In genomic region chr5:98529321-98529720, GRCh38 we compare ENCODE assay signal across 20 cellular contexts.
DNase-seq lines count a peak whose midpoint lies in the region; ATAC-seq, FAIRE-seq and TF ChIP-seq lines count a peak whose summit lies in the region.
"Had no signal": no experiment of that assay in that cellular context is flagged by ENCODE, and none has a peak within 500 bp of the region (broad histone marks: within the 10 kb centered on the region; RNA-seq: fewer than 3 reads in every experiment).

No MANE protein-coding gene starts in this region.

- H3K56ac ChIP-seq in H1 (replicated peaks; ENCODE audit: insufficient read length, low read depth, low read length): no peak overlapping the region

- H3K4me3 ChIP-seq in AG10803 (ENCODE audit: low read length) (no peak overlapping the region), H1 (ENCODE audit: extremely low read depth in 1 of 4, insufficient read depth in 2 of 4, low read depth in 3 of 4, low read length in 4 of 4) (no peak overlapping the region), gastroesophageal sphincter (no peak overlapping the region), neuronal stem cell (ENCODE audit: low read length in 2 of 2) (no peak overlapping the region)

- H3K9ac ChIP-seq in H1 (replicated peaks in 1 of 4; ENCODE audit: extremely low read depth in 1 of 4, low read depth in 3 of 4, low read length in 3 of 4): no peak overlapping the region
- no peak overlapping the region for H3K9ac ChIP-seq in neuronal stem cell (ENCODE audit: low read depth, low read length, poor library complexity)
- H3K9ac ChIP-seq: KMS-11 had no signal

- CTCF ChIA-PET in H1 (lab: Charles Lee; ENCODE audit: partially characterized antibody): no interaction called here

- H3K14ac ChIP-seq in H1 (ENCODE audit: insufficient read length) (no peak overlapping the region), neuronal stem cell (ENCODE audit: low read length) (no peak overlapping the region)

- TF ChIP-seq CTCF in AG10803 (conservative IDR thresholded peaks at IDR 0.05; ENCODE audit: low read length) (no peak), H1 (IDR thresholded peaks at IDR 0.05; ENCODE audit: control extremely low read depth in 1 of 3, insufficient read depth in 1 of 3, low read depth in 1 of 3, low read length in 3 of 3) (no peak), gastroesophageal sphincter (IDR thresholded peaks at IDR 0.05) (no peak)

- POLR2A ChIA-PET in H1 (lab: Charles Lee; ENCODE audit: partially characterized antibody): no interaction called here

- H2AK5ac ChIP-seq in H1 (ENCODE audit: low read depth, low read length): no peak overlapping the region
- H2AK5ac ChIP-seq in neuronal stem cell (ENCODE audit: low read depth, low read length): no peak overlapping the region

- no peaks in the 10 kb centered on the region for H3K27me3 ChIP-seq in H1 (replicated peaks in 1 of 4; ENCODE audit: control insufficient read depth in 3 of 4, extremely low read depth in 1 of 4, insufficient read depth in 3 of 4, low read length in 3 of 4)
- no peaks in the 10 kb centered on the region for H3K27me3 ChIP-seq in gastroesophageal sphincter
- H3K27me3 ChIP-seq in neuronal stem cell (ENCODE audit: control insufficient read depth in 3 of 3, insufficient read depth in 3 of 3, low read depth in 1 of 3, low read length in 3 of 3): no peaks in the 10 kb centered on the region

- no peaks in the 10 kb centered on the region for H4K20me1 ChIP-seq in H1 (replicated peaks in 1 of 2; ENCODE audit: control insufficient read depth in 1 of 2, insufficient read depth in 2 of 2, low read length in 2 of 2)

- no peak overlapping the region for H2BK20ac ChIP-seq in H1 (ENCODE audit: low read length)

- H2AFZ ChIP-seq in H1 (ENCODE audit: low read length) (peak overlapping the region; percentile 88; the same call in 1 of the 2 replicates), neuronal stem cell (ENCODE audit: low read length) (peak overlapping the region; percentile 63)

- H2BK15ac ChIP-seq in H1 (ENCODE audit: low read length) (no peak overlapping the region), neuronal stem cell (ENCODE audit: low read length) (no peak overlapping the region)

- no peaks in the 10 kb centered on the region for H3K23me2 ChIP-seq in H1 (ENCODE audit: low read depth, low read length)

- H3K36me3 ChIP-seq in H1 (ENCODE audit: control insufficient read depth in 2 of 4, insufficient read depth in 4 of 4, low read length in 3 of 4) (no peaks in the 10 kb centered on the region), gastroesophageal sphincter (no peaks in the 10 kb centered on the region), neuronal stem cell (replicated peaks in 1 of 2; ENCODE audit: control insufficient read depth in 2 of 2, insufficient read depth in 2 of 2, low read length in 2 of 2) (no peaks in the 10 kb centered on the region)

- no peak overlapping the region for H4K91ac ChIP-seq in H1 (replicated peaks; ENCODE audit: insufficient read length, low read length)
- no peak overlapping the region for H4K91ac ChIP-seq in neuronal stem cell (ENCODE audit: low read depth, low read length, poor library complexity)

- TF ChIP-seq EP300 in H1 (IDR thresholded peaks at IDR 0.05; ENCODE audit: borderline replicate concordance in 1 of 2, low read depth in 2 of 2, low read length in 2 of 2) (no peak), gastroesophageal sphincter (IDR thresholded peaks at IDR 0.05) (no peak)

- no peaks in the 10 kb centered on the region for H3K4me1 ChIP-seq in H1 (replicated peaks in 1 of 4; ENCODE audit: control insufficient read depth in 3 of 4, insufficient read depth in 4 of 4, low read length in 3 of 4)
- H3K4me1 ChIP-seq in gastroesophageal sphincter: peaks cover 0 to 30% (median 0%) of the 10 kb centered on the region in 3 donors
- peaks cover 4% of the 10 kb centered on the region in 2 donors for H3K4me1 ChIP-seq in neuronal stem cell (ENCODE audit: control insufficient read depth in 2 of 2, insufficient read depth in 1 of 2, low read depth in 1 of 2, low read length in 2 of 2)
- H3K4me1 ChIP-seq: Caco-2 had no signal

- no peak for ATAC-seq in gastroesophageal sphincter
- ATAC-seq in left ventricle myocardium superior: no peak
- ATAC-seq in HG02798 (IDR thresholded peaks at IDR 0.05; ENCODE audit: poor library complexity, unreplicated experiment): no peak
- no peak for ATAC-seq in HG03039 (IDR thresholded peaks at IDR 0.05; ENCODE audit: unreplicated experiment)
- ATAC-seq: HCT116 had no signal

- DNase-seq in AG10803 (ENCODE audit: low read depth): peak; percentile 13
- DNase-seq in H1 (ENCODE audit: low read depth in 1 of 2, low spot score in 2 of 2): no peak
- DNase-seq in neuronal stem cell (ENCODE audit: low spot score): no peak
- DNase-seq in left ventricle myocardium superior: no peak
- DNase-seq in AG08395 (ENCODE audit: low spot score): no peak
- DNase-seq: 8988T; AML-193; Caco-2; CD4-positive, alpha-beta T cell; GDM1; H7; HFFc6 had no signal

- no peak for TF ChIP-seq POLR2A in H1 (IDR thresholded peaks at IDR 0.05; ENCODE audit: control extremely low read depth in 1 of 2, low read depth in 2 of 2, low read length in 2 of 2)
- no peak for TF ChIP-seq POLR2A in gastroesophageal sphincter (IDR thresholded peaks at IDR 0.05)

- no peaks in the 10 kb centered on the region for H3K79me2 ChIP-seq in H1 (ENCODE audit: control insufficient read depth in 1 of 2, insufficient read depth in 2 of 2, low read length in 2 of 2)

- H4K8ac ChIP-seq in H1 (ENCODE audit: extremely low read depth, insufficient read depth, low read length): no peak overlapping the region
- H4K8ac ChIP-seq in neuronal stem cell (ENCODE audit: low read depth, low read length): no peak overlapping the region

- H2BK12ac ChIP-seq in H1 (ENCODE audit: low read depth, low read length): no peak overlapping the region
- no peak overlapping the region for H2BK12ac ChIP-seq in neuronal stem cell (ENCODE audit: low read length)

- intact Hi-C loops in left ventricle myocardium superior (cut with micrococcal nuclease): no loop called here

- H3K27ac ChIP-seq in H1 (ENCODE audit: low read depth, low read length) (no peak overlapping the region), gastroesophageal sphincter (peak overlapping the region in 3 of 4 donors; percentile 51 to 62 (median 60)), neuronal stem cell (replicated peaks; ENCODE audit: low read length) (no peak overlapping the region)
- H3K27ac ChIP-seq: C4-2B, KMS-11 had no signal

- no peak overlapping the region for H2BK5ac ChIP-seq in H1 (ENCODE audit: low read depth, low read length)
- no peak overlapping the region for H2BK5ac ChIP-seq in neuronal stem cell (ENCODE audit: low read length)

- no peak overlapping the region for H2BK120ac ChIP-seq in H1 (replicated peaks; ENCODE audit: low read depth, low read length)
- H2BK120ac ChIP-seq in neuronal stem cell (ENCODE audit: low read depth, low read length): no peak overlapping the region

- no peak overlapping the region for H3K4ac ChIP-seq in H1 (replicated peaks; ENCODE audit: insufficient read length, low read depth, low read length)
- H3K4ac ChIP-seq in neuronal stem cell (ENCODE audit: low read length): no peak overlapping the region

- no peak overlapping the region for H3K18ac ChIP-seq in H1 (ENCODE audit: extremely low read depth, low read length)
- no peak overlapping the region for H3K18ac ChIP-seq in neuronal stem cell (ENCODE audit: low read length)

- no peak overlapping the region for H3K23ac ChIP-seq in H1 (ENCODE audit: insufficient read length)
- no peak overlapping the region for H3K23ac ChIP-seq in neuronal stem cell (ENCODE audit: low read depth, low read length, poor library complexity)

- FAIRE-seq in H1 (lab: Jason Lieb, UNC): no peak
- FAIRE-seq: D721Med, GM12892 had no signal

- H3K4me2 ChIP-seq in H1 (ENCODE audit: insufficient read depth in 1 of 2, low read depth in 2 of 2, low read length in 2 of 2) (no peak overlapping the region), neuronal stem cell (ENCODE audit: insufficient read depth, low read length, poor library complexity, severe bottlenecking) (no peak overlapping the region)
- H3K4me2 ChIP-seq: KMS-11 had no signal

- TF ChIP-seq RAD21 in H1 (IDR thresholded peaks at IDR 0.05 in 1 of 2, conservative IDR thresholded peaks at IDR 0.05 in 1 of 2; ENCODE audit: low read depth in 2 of 2, low read length in 2 of 2): no peak

- H3K9me3 ChIP-seq in H1 (ENCODE audit: insufficient read depth in 2 of 2, low read depth in 1 of 2, low read length in 1 of 2) (no peaks in the 10 kb centered on the region), gastroesophageal sphincter (no peaks in the 10 kb centered on the region), neuronal stem cell (replicated peaks in 1 of 2; ENCODE audit: control insufficient read depth in 2 of 2, insufficient read depth in 1 of 2, low read depth in 1 of 2, low read length in 2 of 2) (no peaks in the 10 kb centered on the region)
- H3K9me3 ChIP-seq: Caco-2 had no signal

- no peak overlapping the region for H4K5ac ChIP-seq in H1 (ENCODE audit: insufficient read length, low read depth, low read length)

- H3K79me1 ChIP-seq in H1 (ENCODE audit: low read depth, low read length): no peaks in the 10 kb centered on the region
- H3K79me1 ChIP-seq in neuronal stem cell (ENCODE audit: low read depth, low read length): no peaks in the 10 kb centered on the region

TF ChIP-seq in H1, 55 proteins besides CTCF, POLR2A, EP300 and RAD21 (continues in another document):
- TF ChIP-seq CBX8 (IDR thresholded peaks at IDR 0.05; ENCODE audit: borderline replicate concordance, low read depth, low read length) (no peak), TCF12 (IDR thresholded peaks at IDR 0.05; ENCODE audit: low read depth, low read length) (no peak), KDM1A (IDR thresholded peaks at IDR 0.05; ENCODE audit: borderline replicate concordance, low read length) (no peak), TAF7 (optimal IDR thresholded peaks at IDR 0.05; ENCODE audit: borderline replicate concordance, low read depth, low read length) (no peak), YY1 (IDR thresholded peaks at IDR 0.05; ENCODE audit: low read depth, low read length) (no peak), PHF8 (conservative IDR thresholded peaks at IDR 0.05; ENCODE audit: low read depth, low read length) (no peak), RNF2 (IDR thresholded peaks at IDR 0.05; ENCODE audit: borderline replicate concordance, low read depth, low read length, missing control alignments, poor library complexity, severe bottlenecking) (no peak), FOSL1 (IDR thresholded peaks at IDR 0.05; ENCODE audit: insufficient read depth, low read depth, low read length) (no peak), ATF2 (IDR thresholded peaks at IDR 0.05; ENCODE audit: low read length) (no peak)

Comparison
In these comparisons a context has a peak if more than half of its experiments do, and no peak if none do; other contexts are left out.
1. H3K27ac ChIP-seq: peak in gastroesophageal sphincter (3 of 4); none in H1 (single experiment) and neuronal stem cell (single experiment).